In genomic region chr5:28770307-28770706, GRCh38 we compare ENCODE assay signal across 10 cellular contexts.
"Had no signal": no experiment of that assay in that cellular context is flagged by ENCODE, and none has a peak within 500 bp of the region (broad histone marks: within the 10 kb centered on the region; RNA-seq: fewer than 3 reads in every experiment).

No MANE protein-coding gene starts in this region.

- H3K4me2 ChIP-seq: GM23338 had no signal

- H2AFZ ChIP-seq: GM23248, GM23338 had no signal

- H3K36me3 ChIP-seq: HAP-1 had no signal

- ATAC-seq: GM23338, HCT116 had no signal

- FAIRE-seq: H1 had no signal

- H3K4me1 ChIP-seq: HAP-1 had no signal

- DNase-seq: GM23248, GOT3, H7, H9, HCEC 1CT, HFFc6 had no signal

- H3K9ac ChIP-seq: GM23248 had no signal

- H3K27ac ChIP-seq: GM23248 had no signal

- H3K9me3 ChIP-seq: HAP-1 had no signal

- H3K4me3 ChIP-seq: GM23248, GM23338, HAP-1 had no signal
